Comparison of ENCODE assay signal across 8 cellular contexts in genomic region chr20:50762435-50763201, GRCh38. TPM values are rescaled to one million over a fixed set of nuclear protein-coding genes. Genes with fewer than 3 reads are reported as not detected.
DNase-seq lines count a peak whose midpoint lies in the region; ATAC-seq, FAIRE-seq and TF ChIP-seq lines count a peak whose summit lies in the region.

No MANE protein-coding gene starts in this region.

- H3K4me2 ChIP-seq in GM12878 (ENCODE audit: control insufficient read depth, insufficient read depth) = no peak overlapping the region

- H3K4me1 ChIP-seq in HEK293 (ENCODE audit: control insufficient read depth, insufficient read depth, low read length) = peaks cover 3% of the 10 kb centered on the region; the same call in 1 of the 2 replicates
- H3K4me1 ChIP-seq in GM12878 (ENCODE audit: control insufficient read depth, insufficient read depth, low read length) = no peaks in the 10 kb centered on the region
- no peaks in the 10 kb centered on the region for H3K4me1 ChIP-seq in tibial nerve
- H3K4me1 ChIP-seq in CD4-positive, alpha-beta memory T cell (ENCODE audit: insufficient read depth, low read length) = no peaks in the 10 kb centered on the region

- no peak overlapping the region for H2AFZ ChIP-seq in GM12878 (ENCODE audit: control insufficient read depth, low read depth, low read length)

- no TSS peak for BruUV-seq in GM12878 (replicated peaks; lab: Mats Ljungman, UMichigan)

- no peak overlapping the region for H3K27ac Mint-ChIP-seq in CD4-positive, alpha-beta memory T cell

- H3K9ac ChIP-seq in GM12878 (ENCODE audit: control insufficient read depth, insufficient read depth, low read length) = no peak overlapping the region

- intact Hi-C loops in GM12878 (cut with micrococcal nuclease; ENCODE audit: unreplicated experiment) = no loop called here
- intact Hi-C loops in CD4-positive, alpha-beta memory T cell (cut with micrococcal nuclease) = no loop called here

- no peaks in the 10 kb centered on the region for H3K79me2 ChIP-seq in GM12878 (ENCODE audit: control insufficient read depth, insufficient read depth, low read length)

- FAIRE-seq in GM12878 (lab: Jason Lieb, UNC) = no peak

- TF ChIP-seq EP300 in GM12878 (IDR thresholded peaks at IDR 0.05; ENCODE audit: borderline replicate concordance in 1 of 2, control insufficient read depth in 1 of 2, low read depth in 2 of 2, low read length in 2 of 2) (no peak), tibial nerve (IDR thresholded peaks at IDR 0.05) (peak in 1 of 2 donors; percentile 5)

- H3K4me3 Mint-ChIP-seq in CD4-positive, alpha-beta memory T cell = no peak overlapping the region

- H3K36me3 ChIP-seq in HEK293 (ENCODE audit: control insufficient read depth in 2 of 2, insufficient read depth in 1 of 2, low read length in 2 of 2) = no peaks in the 10 kb centered on the region
- H3K36me3 ChIP-seq in GM12878 (ENCODE audit: control insufficient read depth in 2 of 2, insufficient read depth in 2 of 2, low read length in 1 of 2) = no peaks in the 10 kb centered on the region
- H3K36me3 ChIP-seq in tibial nerve = no peaks in the 10 kb centered on the region
- no peaks in the 10 kb centered on the region for H3K36me3 ChIP-seq in CD4-positive, alpha-beta memory T cell (ENCODE audit: insufficient read depth, low read length)

- ATAC-seq in GM12878 = no peak
- no peak for ATAC-seq in GM19351 (IDR thresholded peaks at IDR 0.05; ENCODE audit: unreplicated experiment)

- H3K27me3 Mint-ChIP-seq in CD4-positive, alpha-beta memory T cell = peaks cover 2% of the 10 kb centered on the region in 2 donors

- no peaks in the 10 kb centered on the region for H3K36me3 Mint-ChIP-seq in CD4-positive, alpha-beta memory T cell

- H3K27me3 ChIP-seq in GM12878 (replicated peaks in 1 of 2; ENCODE audit: control insufficient read depth in 2 of 2, insufficient read depth in 2 of 2, low read length in 1 of 2) (no peaks in the 10 kb centered on the region), tibial nerve (no peaks in the 10 kb centered on the region)
- no peaks in the 10 kb centered on the region for H3K27me3 ChIP-seq in CD4-positive, alpha-beta memory T cell (ENCODE audit: insufficient read depth, low read length)

- WGBS in GM12878 (ENCODE audit: insufficient coverage, insufficient replicate concordance, low lambda C conversion rate, missing lambda C conversion rate) = 57% methylated on average over 12 of the region's 12 CpGs
- 46 to 49% methylated on average over 12 of the region's 12 CpGs for WGBS in tibial nerve, 2 donors

- DNase-seq in GM12878 (ENCODE audit: low read depth, low spot score) = no peak
- peak; percentile 65 for DNase-seq in iris pigment epithelial cell (ENCODE audit: low read depth)
- peak; percentile 14 for DNase-seq in stimulated activated CD8-positive, alpha-beta memory T cell treated with anti-CD3 and anti-CD28 coated beads, Interleukin-4, amount 100 ng/mL, for 48 hours
- DNase-seq in central memory CD4-positive, alpha-beta T cell = no peak
- no peak for DNase-seq in tibial nerve (ENCODE audit: low spot score in 2 of 2)
- no peak for DNase-seq in CD4-positive, alpha-beta memory T cell

- CTCF ChIA-PET in HEK293 (lab: Yijun Ruan, JAX) = interaction anchor here (0.6 to 1.0 kb wide), 3 partner anchors 14 to 166 kb away, joined by 3 to 4 read pairs (median 3); no protein-coding TSS in a partner anchor
- CTCF ChIA-PET in GM12878 (lab: Yijun Ruan, JAX) = interaction anchor here (1.2 kb wide), 1 partner anchor 13 kb away, joined by 3 read pairs; no protein-coding TSS in a partner anchor
- CTCF ChIA-PET in CD4-positive, alpha-beta memory T cell (lab: Charles Lee; ENCODE audit: partially characterized antibody) = interaction anchor here (1.1 to 2.1 kb wide), 2 partner anchors 13 to 32 kb away, joined by 3 to 9 read pairs; partner anchors contain the start of gene BCAS4

- H3K9me3 Mint-ChIP-seq in CD4-positive, alpha-beta memory T cell = no peaks in the 10 kb centered on the region

- H3K4me3 ChIP-seq in HEK293 (ENCODE audit: low read depth, low read length) = no peak overlapping the region
- H3K4me3 ChIP-seq in GM12878 = no peak overlapping the region
- H3K4me3 ChIP-seq in tibial nerve = no peak overlapping the region
- no peak overlapping the region for H3K4me3 ChIP-seq in CD4-positive, alpha-beta memory T cell (ENCODE audit: low read length in 2 of 2)

- no peak for TF ChIP-seq POLR2A in GM12878 (IDR thresholded peaks at IDR 0.05; ENCODE audit: low read depth, low read length)
- TF ChIP-seq POLR2A in tibial nerve (IDR thresholded peaks at IDR 0.05) = no peak

- in situ Hi-C loops in GM12878 (cut with MboI) = no loop called here

- POLR2A ChIA-PET in HEK293 (lab: Yijun Ruan, JAX) (no interaction called here), GM12878 (lab: Charles Lee) (no interaction called here)
- POLR2A ChIA-PET in CD4-positive, alpha-beta memory T cell (lab: Charles Lee; ENCODE audit: partially characterized antibody) = no interaction called here

- no peak overlapping the region for H3K27ac ChIP-seq in HEK293 (ENCODE audit: extremely low read depth, low read depth, low read length)
- no peak overlapping the region for H3K27ac ChIP-seq in GM12878 (ENCODE audit: control insufficient read depth, insufficient read depth)
- H3K27ac ChIP-seq in tibial nerve = peak overlapping the region in 1 of 4 donors; percentile 40
- H3K27ac ChIP-seq in CD4-positive, alpha-beta memory T cell (ENCODE audit: low read depth, low read length) = no peak overlapping the region

- H3K4me1 Mint-ChIP-seq in CD4-positive, alpha-beta memory T cell = no peaks in the 10 kb centered on the region

- no peaks in the 10 kb centered on the region for H4K20me1 ChIP-seq in GM12878 (ENCODE audit: control insufficient read depth, insufficient read depth)

- RAD21 ChIA-PET in GM12878 (lab: Charles Lee; ENCODE audit: unreplicated experiment) = interaction anchor here (0.7 kb wide), 1 partner anchor 51 kb away, joined by 4 read pairs; no protein-coding TSS in a partner anchor

- no peak for TF ChIP-seq RAD21 in GM12878 (IDR thresholded peaks at IDR 0.05; ENCODE audit: insufficient read depth, low read depth, low read length)

- H3K9me3 ChIP-seq in HEK293 (ENCODE audit: control insufficient read depth, insufficient read depth, low read depth, low read length) (no peaks in the 10 kb centered on the region), GM12878 (replicated peaks; ENCODE audit: control insufficient read depth, insufficient read depth, low read length) (no peaks in the 10 kb centered on the region), tibial nerve (no peaks in the 10 kb centered on the region)
- no peaks in the 10 kb centered on the region for H3K9me3 ChIP-seq in CD4-positive, alpha-beta memory T cell (ENCODE audit: control insufficient read depth in 1 of 2, low read length in 2 of 2)

- SMC1A ChIA-PET in GM12878 (lab: Charles Lee; ENCODE audit: uncharacterized antibody, unreplicated experiment) = no interaction called here

- TF ChIP-seq CTCF in HEK293 (tag by site-specific recombination; IDR thresholded peaks at IDR 0.05) (no peak), GM12878 (IDR thresholded peaks at IDR 0.05 in 2 of 3, conservative IDR thresholded peaks at IDR 0.05 in 1 of 3; ENCODE audit: control insufficient read depth in 2 of 3, extremely low read depth in 1 of 3, insufficient read depth in 1 of 3, low read depth in 3 of 3, low read length in 3 of 3) (no peak), tibial nerve (IDR thresholded peaks at IDR 0.05) (no peak)

TF ChIP-seq in HEK293, 187 proteins besides CTCF, POLR2A, EP300 and RAD21 (continues in another document):
- no peak for TF ChIP-seq ZNF423 (tag by site-specific recombination; IDR thresholded peaks at IDR 0.05)

TF ChIP-seq in GM12878, 131 proteins besides CTCF, POLR2A, EP300 and RAD21 (continues in another document):
- no peak for TF ChIP-seq ZSCAN29 (IDR thresholded peaks at IDR 0.05)

RNA-seq across cellular contexts. Expression of gene PARD6B, which starts 31.2 kb away (rescaled TPM):
- total RNA-seq in GM12878 (2013; cell fraction: nucleolus; rRNA removed) = 5.4 and 5.5 TPM in 2 replicates
- total RNA-seq in GM12878 (2014; rRNA removed) (2.1 and 2.6 TPM in 2 replicates), GM12878 (2014; rRNA removed; fragmentation: Illumina TruSeq; extraction: Trizol) (3.0 and 3.1 TPM in 2 replicates), GM12878 (2021) (4.3 and 4.7 TPM in 2 replicates), tibial nerve (1 to 10 TPM; 2.4 to 3.8 (median 3.5) TPM)
- 0.54 TPM for polyA plus RNA-seq in GM12878 (2011; ENCODE audit: low read depth)
- polyA plus RNA-seq in GM12878 (2011; rRNA removed) (1.3 and 2.6 TPM in 2 replicates), GM12878 (2014; fragmentation: Illumina TruSeq; extraction: Trizol) (0.65 and 1.1 TPM in 2 replicates), GM12878 (2014; fragmentation: Nextera tagmentation; extraction: Ambion mirVana) (1 to 10 TPM in 1 of 2 experiments, under 1 TPM in 1; 0.57 to 1.9 TPM), GM12878 (2014; rRNA removed) (0.85 and 0.86 TPM in 2 replicates), GM12878 (2016; fragmentation: Nextera tagmentation; extraction: Ambion mirVana) (1 to 10 TPM; 2.5 to 3.0 TPM)
- polyA plus RNA-seq in GM12878 (2011; cell fraction: cytosol; rRNA removed) = 0.57 and 0.67 TPM in 2 replicates
- polyA plus RNA-seq in GM12878 (2011; cell fraction: nucleus; rRNA removed) = 0.55 and 0.63 TPM in 2 replicates
- 0.60 and 0.88 TPM in 2 replicates for polyA plus RNA-seq in GM12878 (2012)
- 1.2 and 1.8 TPM in 2 replicates for polyA minus RNA-seq in GM12878 (2011; rRNA and poly(A)+ RNA removed)
- polyA minus RNA-seq in GM12878 (2011; cell fraction: cytosol; rRNA and poly(A)+ RNA removed) = 1.2 and 1.6 TPM in 2 replicates
- 0.73 and 1.1 TPM in 2 replicates for polyA minus RNA-seq in GM12878 (2011; cell fraction: nucleus; rRNA and poly(A)+ RNA removed)
- total RNA-seq in CD4-positive, alpha-beta memory T cell = 10 to 100 TPM; 10.9 to 12.7 TPM
- under 1 TPM; 0.71 to 0.93 TPM for polyA plus RNA-seq in CD4-positive, alpha-beta memory T cell

RNA-seq across cellular contexts. Expression of gene BCAS4, which starts 32.2 kb away (rescaled TPM):
- 33.2 and 41.2 TPM in 2 replicates for total RNA-seq in GM12878 (2013; cell fraction: nucleolus; rRNA removed)
- 196 and 212 TPM in 2 replicates for total RNA-seq in GM12878 (2014; rRNA removed)
- 30.7 and 40.4 TPM in 2 replicates for total RNA-seq in GM12878 (2014; rRNA removed; fragmentation: Illumina TruSeq; extraction: Trizol)
- 84.3 and 90.1 TPM in 2 replicates for total RNA-seq in GM12878 (2021)
- 197 TPM for polyA plus RNA-seq in GM12878 (2011; ENCODE audit: low read depth)
- 21.8 and 31.5 TPM in 2 replicates for polyA plus RNA-seq in GM12878 (2011; rRNA removed)
- 28.9 and 69.9 TPM in 2 replicates for polyA plus RNA-seq in GM12878 (2011; cell fraction: cytosol; rRNA removed)
- 43.0 and 45.6 TPM in 2 replicates for polyA plus RNA-seq in GM12878 (2011; cell fraction: nucleus; rRNA removed)
- 87.8 and 101 TPM in 2 replicates for polyA plus RNA-seq in GM12878 (2012)
- polyA plus RNA-seq in GM12878 (2014; fragmentation: Illumina TruSeq; extraction: Trizol) = 19.5 and 30.1 TPM in 2 replicates
- 10 to 100 TPM; 14.8 to 34.2 TPM for polyA plus RNA-seq in GM12878 (2014; fragmentation: Nextera tagmentation; extraction: Ambion mirVana)
- 214 and 266 TPM in 2 replicates for polyA plus RNA-seq in GM12878 (2014; rRNA removed)
- 100 to 1,000 TPM; 127 to 132 TPM for polyA plus RNA-seq in GM12878 (2016; fragmentation: Nextera tagmentation; extraction: Ambion mirVana)
- polyA minus RNA-seq in GM12878 (2011; rRNA and poly(A)+ RNA removed) = 13.5 and 16.0 TPM in 2 replicates
- 5.9 and 7.5 TPM in 2 replicates for polyA minus RNA-seq in GM12878 (2011; cell fraction: cytosol; rRNA and poly(A)+ RNA removed)
- polyA minus RNA-seq in GM12878 (2011; cell fraction: nucleus; rRNA and poly(A)+ RNA removed) = 13.7 and 22.7 TPM in 2 replicates
- under 1 TPM; 0.30 to 0.84 (median 0.51) TPM for total RNA-seq in tibial nerve
- 10 to 100 TPM; 17.6 to 17.8 TPM for total RNA-seq in CD4-positive, alpha-beta memory T cell
- polyA plus RNA-seq in CD4-positive, alpha-beta memory T cell = 10 to 100 TPM; 10.8 to 14.6 TPM

Comparison
In these comparisons a context has a peak if more than half of its experiments do, and no peak if none do; other contexts are left out.
1. DNase-seq: peak in iris pigment epithelial cell (single experiment) and stimulated activated CD8-positive, alpha-beta memory T cell treated with anti-CD3 and anti-CD28 coated beads, Interleukin-4, amount 100 ng/mL, for 48 hours (single experiment); none in GM12878 (single experiment), central memory CD4-positive, alpha-beta T cell (single experiment), tibial nerve (0 of 2) and CD4-positive, alpha-beta memory T cell (0 of 5).
2. RNA of gene BCAS4, which starts 32.2 kb away (total RNA-seq): 30.7 to 212 TPM in GM12878 and 17.6 to 17.8 TPM in CD4-positive, alpha-beta memory T cell; 0.30 to 0.84 TPM in tibial nerve; every median in the first group is over 10 times any median in the second.